1 cellular context compared by ENCODE assay signal in genomic region chr11:34970033-34970432, GRCh38.
TF ChIP-seq lines count a peak whose summit lies in the region.

No MANE protein-coding gene starts in this region.

TF ChIP-seq in IMR-90, 13 proteins besides CTCF, POLR2A, EP300 and RAD21:
- TF ChIP-seq CEBPB (IDR thresholded peaks at IDR 0.05; ENCODE audit: low read depth, low read length) (no peak), USF2 (IDR thresholded peaks at IDR 0.05; ENCODE audit: low read depth, low read length) (no peak), MAZ (IDR thresholded peaks at IDR 0.05; ENCODE audit: borderline replicate concordance, low read depth, low read length) (no peak), FOS (IDR thresholded peaks at IDR 0.05; ENCODE audit: low read depth, low read length) (no peak), RCOR1 (IDR thresholded peaks at IDR 0.05; ENCODE audit: insufficient replicate concordance, low read length) (no peak), MAFK (IDR thresholded peaks at IDR 0.05; ENCODE audit: low read depth, low read length) (no peak), NFE2L2 (IDR thresholded peaks at IDR 0.05; ENCODE audit: low read depth, low read length) (no peak), CHD1 (IDR thresholded peaks at IDR 0.05; ENCODE audit: low read depth, low read length) (no peak), ELK1 (IDR thresholded peaks at IDR 0.05; ENCODE audit: borderline replicate concordance, low read depth, low read length) (no peak), SMC3 (IDR thresholded peaks at IDR 0.05; ENCODE audit: low read depth, low read length) (no peak), RFX5 (IDR thresholded peaks at IDR 0.05; ENCODE audit: low read depth, low read length) (no peak)
